Comparison of ENCODE assay signal across 24 cellular contexts in genomic region chr15:35397027-35397426, GRCh38.
A peak's percentile ranks its signal among the peaks of the same experiment; 100 is the strongest.
DNase-seq lines count a peak whose midpoint lies in the region; ATAC-seq, FAIRE-seq and TF ChIP-seq lines count a peak whose summit lies in the region.
"Had no signal": no experiment of that assay in that cellular context is flagged by ENCODE, and none has a peak within 500 bp of the region (broad histone marks: within the 10 kb centered on the region; RNA-seq: fewer than 3 reads in every experiment).

No MANE protein-coding gene starts in this region.

- TF ChIP-seq RAD21 in HepG2 (CRISPR knock-in tag; IDR thresholded peaks at IDR 0.05), result no peak

- H3K79me2 ChIP-seq in HepG2 (ENCODE audit: insufficient read depth, low read length), result no peaks in the 10 kb centered on the region

- H3K9me3 ChIP-seq in HepG2 (ENCODE audit: low read length) (no peaks in the 10 kb centered on the region), right lobe of liver (no peaks in the 10 kb centered on the region)
- H3K9me3 ChIP-seq: BLaER1, Caco-2 had no signal

- ATAC-seq in HepG2, result no peak; the same call in 2 of the 3 replicates
- ATAC-seq in right lobe of liver, result no peak
- ATAC-seq: CD8-positive, alpha-beta T cell; GM12878; HCT116 had no signal

- TF ChIP-seq CTCF in HepG2 (CRISPR knock-in tag; IDR thresholded peaks at IDR 0.05), result no peak
- no peak for TF ChIP-seq CTCF in right lobe of liver (IDR thresholded peaks at IDR 0.05)

- CTCF ChIA-PET in HepG2 (lab: Yijun Ruan, JAX; ENCODE audit: low intra/inter-chr PET ratio, low total read pairs), result no interaction called here

- TF ChIP-seq POLR2A in HepG2 (IDR thresholded peaks at IDR 0.05; ENCODE audit: insufficient read depth in 1 of 2, low read depth in 2 of 2, low read length in 2 of 2) (no peak), right lobe of liver (IDR thresholded peaks at IDR 0.05) (no peak)

- TF ChIP-seq EP300 in HepG2 (IDR thresholded peaks at IDR 0.05; ENCODE audit: low read depth in 2 of 2, low read length in 2 of 2), result no peak
- TF ChIP-seq EP300 in HepG2 (CRISPR knock-in tag; IDR thresholded peaks at IDR 0.05; ENCODE audit: borderline replicate concordance), result no peak

- in situ Hi-C loops in HepG2 (cut with HindIII; ENCODE audit: extremely low pct_ligation_motif_present, low pct_unique_long_range_greater_than_20kb), result no loop called here

- POLR2A ChIA-PET in HepG2 (lab: Yijun Ruan, JAX), result no interaction called here

- no peak overlapping the region for H3K27ac ChIP-seq in HepG2 (ENCODE audit: extremely low read length, insufficient read depth, low read length)
- no peak overlapping the region for H3K27ac ChIP-seq in right lobe of liver
- H3K27ac ChIP-seq: 22Rv1, BLaER1, C4-2B, GM23248 had no signal

- no peaks in the 10 kb centered on the region for H3K27me3 ChIP-seq in HepG2 (ENCODE audit: control insufficient read depth in 1 of 2, insufficient read depth in 2 of 2, low read length in 2 of 2)
- no peaks in the 10 kb centered on the region for H3K27me3 ChIP-seq in right lobe of liver
- H3K27me3 ChIP-seq: BLaER1 had no signal

- no TSS peak for BruUV-seq in HepG2 (replicated peaks; lab: Mats Ljungman, UMichigan)

- no peaks in the 10 kb centered on the region for H4K20me1 ChIP-seq in HepG2 (ENCODE audit: insufficient read depth, low read length)
- H4K20me1 ChIP-seq: BLaER1 had no signal

- peaks cover 6% of the 10 kb centered on the region; the same call in 1 of the 2 replicates for H3K4me1 ChIP-seq in HepG2 (ENCODE audit: insufficient read depth, low read length)
- no peaks in the 10 kb centered on the region for H3K4me1 ChIP-seq in right lobe of liver

- H3K9ac ChIP-seq in HepG2 (ENCODE audit: insufficient read depth, low read depth, low read length), result no peak overlapping the region
- H3K9ac ChIP-seq: BLaER1, GM23248 had no signal

- H3K36me3 ChIP-seq in HepG2 (replicated peaks in 1 of 2; ENCODE audit: control insufficient read depth in 1 of 2, insufficient read depth in 2 of 2, low read length in 2 of 2) (no peaks in the 10 kb centered on the region), right lobe of liver (no peaks in the 10 kb centered on the region)
- H3K36me3 ChIP-seq: BLaER1 had no signal

- no peak overlapping the region for H2AFZ ChIP-seq in HepG2 (ENCODE audit: low read length)
- H2AFZ ChIP-seq: GM23248 had no signal

- no peak for FAIRE-seq in HepG2 (lab: Jason Lieb, UNC)
- FAIRE-seq: A204.1, GM12878, GM19239, H1 had no signal

- H3K4me2 ChIP-seq in HepG2 (ENCODE audit: low read depth, low read length), result no peak overlapping the region
- H3K4me2 ChIP-seq: BLaER1 had no signal

- DNase-seq in HepG2 (ENCODE audit: low spot score) (no peak), right lobe of liver (no peak), fibroblast of peridontal ligament (ENCODE audit: extremely low read depth) (peak; percentile 10), iris pigment epithelial cell (ENCODE audit: low read depth) (peak; percentile 76), dedifferentiated amniotic fluid mesenchymal stem cell (ENCODE audit: extremely low spot score) (no peak), SW 1271 (lab: John Stamatoyannopoulos, UW) (no peak), posterior vena cava (ENCODE audit: low spot score) (no peak)
- DNase-seq in stimulated activated CD4-positive, alpha-beta T cell treated with anti-CD3 and anti-CD28 coated beads, Interleukin-12 subunit alpha, Interleukin-12 subunit beta, amount 100 ng/mL, for 4 hours, result no peak
- DNase-seq: Caco-2; CD4-positive, CD25-positive, alpha-beta regulatory T cell; CD8-positive, alpha-beta T cell; DMS79; EL; GDM1; GM23248; H7 had no signal

- H3K4me3 ChIP-seq in HepG2 (replicated peaks in 1 of 3; ENCODE audit: insufficient read depth in 1 of 3, low read depth in 2 of 3, low read length in 3 of 3), result no peak overlapping the region
- H3K4me3 ChIP-seq in right lobe of liver, result no peak overlapping the region
- H3K4me3 ChIP-seq: BLaER1, GM12878, GM23248 had no signal

- intact Hi-C loops in HepG2 (cut with micrococcal nuclease; ENCODE audit: unreplicated experiment) (no loop called here), right lobe of liver (cut with DNase I) (no loop called here), posterior vena cava (cut with DNase I) (no loop called here)

TF ChIP-seq in HepG2, 621 proteins besides CTCF, POLR2A, EP300 and RAD21:
- TF ChIP-seq KLF12 (CRISPR knock-in tag; IDR thresholded peaks at IDR 0.05; ENCODE audit: borderline replicate concordance) (no peak), SALL1 (CRISPR knock-in tag; IDR thresholded peaks at IDR 0.05) (no peak), RORA (CRISPR knock-in tag; IDR thresholded peaks at IDR 0.05) (no peak), ZNF746 (CRISPR knock-in tag; IDR thresholded peaks at IDR 0.05) (no peak), ZNF12 (CRISPR knock-in tag; IDR thresholded peaks at IDR 0.05) (peak; percentile 98), ZNF615 (CRISPR knock-in tag; IDR thresholded peaks at IDR 0.05; ENCODE audit: borderline replicate concordance) (no peak), PTBP1 (IDR thresholded peaks at IDR 0.05; ENCODE audit: low read depth, low read length, poor library complexity, severe bottlenecking) (no peak)
TF ChIP-seq in HepG2: peak in this region for 1.

Comparison
In these comparisons a context has a peak if more than half of its experiments do, and no peak if none do; other contexts are left out.
1. DNase-seq: peak in fibroblast of peridontal ligament (single experiment) and iris pigment epithelial cell (single experiment); none in HepG2 (single experiment), right lobe of liver (0 of 3), dedifferentiated amniotic fluid mesenchymal stem cell (single experiment), SW 1271 (0 of 2), posterior vena cava (single experiment) and stimulated activated CD4-positive, alpha-beta T cell treated with anti-CD3 and anti-CD28 coated beads, Interleukin-12 subunit alpha, Interleukin-12 subunit beta, amount 100 ng/mL, for 4 hours (single experiment).